22 cellular contexts compared by ENCODE assay signal in the genomic region with DNA sequence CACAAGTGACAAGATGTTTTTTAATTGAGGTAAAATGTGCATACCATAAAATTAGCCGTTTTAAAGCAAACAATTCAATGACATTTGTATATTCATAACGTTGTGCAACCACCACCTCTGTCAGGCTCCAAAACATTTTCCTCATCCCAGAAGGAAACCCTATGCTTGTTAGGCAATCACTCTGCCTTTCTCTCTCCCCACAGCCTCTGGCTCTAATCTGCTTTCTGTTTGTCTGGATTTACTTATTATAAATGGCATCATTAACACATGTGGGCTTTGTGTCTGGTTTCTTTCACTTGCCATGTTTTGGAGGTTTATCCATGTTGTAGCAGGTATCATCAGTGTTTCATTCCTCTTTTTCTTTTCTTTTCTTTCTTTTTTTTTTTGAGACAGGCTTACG. TPM values are rescaled to one million over a fixed set of nuclear protein-coding genes. Genes with fewer than 3 reads are reported as not detected.
A peak's percentile ranks its signal among the peaks of the same experiment; 100 is the strongest.
DNase-seq lines count a peak whose midpoint lies in the region; ATAC-seq, FAIRE-seq and TF ChIP-seq lines count a peak whose summit lies in the region.
"Had no signal": no experiment of that assay in that cellular context is flagged by ENCODE, and none has a peak within 500 bp of the region (broad histone marks: within the 10 kb centered on the region; RNA-seq: fewer than 3 reads in every experiment).

No MANE protein-coding gene starts in this region.

- peaks cover 26% of the 10 kb centered on the region for H3K4me1 Mint-ChIP-seq in type B pancreatic cell (ENCODE audit: unreplicated experiment)
- peaks cover 31% of the 10 kb centered on the region for H3K4me1 Mint-ChIP-seq in T-helper 17 cell

- H3K27ac Mint-ChIP-seq in type B pancreatic cell, result peak overlapping the region; percentile 15
- no peak overlapping the region for H3K27ac Mint-ChIP-seq in T-helper 17 cell
- H3K27ac Mint-ChIP-seq: stimulated activated naive CD8-positive, alpha-beta T cell treated with anti-CD3 and anti-CD28 coated beads, Interleukin-15, amount 100 ng/mL, for 72 hours had no signal

- no peak for TF ChIP-seq CTCF in HepG2 (CRISPR knock-in tag; IDR thresholded peaks at IDR 0.05)
- TF ChIP-seq CTCF in right lobe of liver (IDR thresholded peaks at IDR 0.05), result no peak
- no peak for TF ChIP-seq CTCF in mammary epithelial cell (conservative IDR thresholded peaks at IDR 0.05 in 1 of 2, IDR thresholded peaks at IDR 0.05 in 1 of 2; ENCODE audit: extremely low read depth in 1 of 2, insufficient read depth in 1 of 2, low read depth in 1 of 2, low read length in 2 of 2)
- TF ChIP-seq CTCF in type B pancreatic cell (conservative IDR thresholded peaks at IDR 0.05), result no peak
- no peak for TF ChIP-seq CTCF in thyroid gland (IDR thresholded peaks at IDR 0.05)

- no peaks in the 10 kb centered on the region for H3K79me2 ChIP-seq in HepG2 (ENCODE audit: insufficient read depth, low read length)
- H3K79me2 ChIP-seq in mammary epithelial cell (ENCODE audit: insufficient read depth, low read length), result no peaks in the 10 kb centered on the region

- DNase-seq in HepG2 (ENCODE audit: low spot score), result no peak
- no peak for DNase-seq in right lobe of liver
- DNase-seq in mammary epithelial cell, result peak; percentile 23
- peak; percentile 81 for DNase-seq in fibroblast of peridontal ligament (ENCODE audit: extremely low read depth)
- DNase-seq in type B pancreatic cell (ENCODE audit: extremely low spot score, unreplicated experiment), result no peak
- DNase-seq in T-helper 17 cell, result no peak
- no peak for DNase-seq in thyroid gland
- no peak for DNase-seq in DMS153 treated with DMSO at 0.1 percent for 48 hours (lab: John Stamatoyannopoulos, UW; ENCODE audit: unreplicated experiment)
- DNase-seq: activated CD4-positive, CD25-positive, alpha-beta regulatory T cell treated with anti-CD3 and anti-CD28 coated beads, Interleukin-2, amount 50 U/mL, for 72 hours; adrenal gland; effector CD4-positive, alpha-beta T cell; left ventricle myocardium superior; NCI-H1105 treated with DMSO at 0.1 percent for 48 hours; NCI-H2171 treated with DMSO at 0.1 percent for 48 hours; NCI-H82; occipital lobe; SJCRH30; stimulated activated naive CD8-positive, alpha-beta T cell treated with anti-CD3 and anti-CD28 coated beads, Interleukin-15, amount 100 ng/mL, for 72 hours; upper lobe of right lung had no signal

- ATAC-seq in HepG2 (no peak), right lobe of liver (no peak), T-helper 17 cell (no peak)
- ATAC-seq: HCT116; left ventricle myocardium superior; sciatic nerve; stimulated activated naive CD8-positive, alpha-beta T cell treated with anti-CD3 and anti-CD28 coated beads, Interleukin-15, amount 100 ng/mL, for 72 hours; upper lobe of right lung had no signal

- no peaks in the 10 kb centered on the region for H3K9me3 Mint-ChIP-seq in type B pancreatic cell
- H3K9me3 Mint-ChIP-seq: central memory CD8-positive, alpha-beta T cell; stimulated activated naive CD8-positive, alpha-beta T cell treated with anti-CD3 and anti-CD28 coated beads, Interleukin-15, amount 100 ng/mL, for 72 hours had no signal

- H3K27ac ChIP-seq in HepG2 (ENCODE audit: extremely low read length, insufficient read depth, low read length) (no peak overlapping the region), right lobe of liver (no peak overlapping the region), mammary epithelial cell (ENCODE audit: insufficient read depth, low read depth, low read length) (no peak overlapping the region), thyroid gland (no peak overlapping the region)
- H3K27ac ChIP-seq: SJCRH30, upper lobe of right lung had no signal

- H3K4me1 ChIP-seq in HepG2 (ENCODE audit: insufficient read depth, low read length), result peaks cover 15% of the 10 kb centered on the region
- peaks cover 0 to 5% (median 0%) of the 10 kb centered on the region in 4 donors for H3K4me1 ChIP-seq in right lobe of liver
- peaks cover 34% of the 10 kb centered on the region for H3K4me1 ChIP-seq in mammary epithelial cell (ENCODE audit: insufficient read depth, low read length)
- peaks cover 8 to 16% of the 10 kb centered on the region in 2 donors for H3K4me1 ChIP-seq in thyroid gland

- TF ChIP-seq POLR2A in HepG2 (IDR thresholded peaks at IDR 0.05; ENCODE audit: insufficient read depth in 1 of 2, low read depth in 2 of 2, low read length in 2 of 2) (no peak), right lobe of liver (IDR thresholded peaks at IDR 0.05) (no peak), thyroid gland (IDR thresholded peaks at IDR 0.05) (no peak)

- dilution Hi-C loops in mammary epithelial cell (cut with HindIII; ENCODE audit: low sequenced_read_pairs), result no loop called here

- no peaks in the 10 kb centered on the region for H4K20me1 ChIP-seq in HepG2 (ENCODE audit: insufficient read depth, low read length)
- H4K20me1 ChIP-seq in mammary epithelial cell (ENCODE audit: insufficient read depth, low read length), result no peaks in the 10 kb centered on the region

- no peak overlapping the region for H3K9ac ChIP-seq in HepG2 (ENCODE audit: insufficient read depth, low read depth, low read length)
- no peak overlapping the region for H3K9ac ChIP-seq in mammary epithelial cell (ENCODE audit: insufficient read depth, low read length)

- H2AFZ ChIP-seq in HepG2 (ENCODE audit: low read length), result no peak overlapping the region
- H2AFZ ChIP-seq in mammary epithelial cell (ENCODE audit: low read depth, low read length), result no peak overlapping the region

- in situ Hi-C loops in HepG2 (cut with HindIII; ENCODE audit: extremely low pct_ligation_motif_present, low pct_unique_long_range_greater_than_20kb), result no loop called here
- in situ Hi-C loops in mammary epithelial cell (cut with MboI; ENCODE audit: low sequenced_read_pairs in 2 of 2), result no loop called here

- H3K27me3 ChIP-seq in HepG2 (ENCODE audit: control insufficient read depth in 1 of 2, insufficient read depth in 2 of 2, low read length in 2 of 2), result peaks cover 11 to 60% of the 10 kb centered on the region in 2 experiments
- no peaks in the 10 kb centered on the region for H3K27me3 ChIP-seq in right lobe of liver
- no peaks in the 10 kb centered on the region for H3K27me3 ChIP-seq in mammary epithelial cell (ENCODE audit: insufficient read depth, low read length)
- no peaks in the 10 kb centered on the region for H3K27me3 ChIP-seq in thyroid gland
- H3K27me3 ChIP-seq: SJCRH30 had no signal

- H3K4me3 ChIP-seq in HepG2 (replicated peaks in 1 of 3; ENCODE audit: insufficient read depth in 1 of 3, low read depth in 2 of 3, low read length in 3 of 3) (no peak overlapping the region), right lobe of liver (no peak overlapping the region), mammary epithelial cell (replicated peaks in 1 of 3; ENCODE audit: insufficient read depth in 1 of 3, low read depth in 2 of 3, low read length in 3 of 3) (no peak overlapping the region), thyroid gland (replicated peaks in 1 of 3) (no peak overlapping the region)
- H3K4me3 ChIP-seq: adrenal gland, upper lobe of right lung had no signal

- H3K9me3 ChIP-seq in HepG2 (ENCODE audit: low read length) (no peaks in the 10 kb centered on the region), right lobe of liver (no peaks in the 10 kb centered on the region), mammary epithelial cell (replicated peaks; ENCODE audit: insufficient read depth, low read length) (no peaks in the 10 kb centered on the region), T-helper 17 cell (ENCODE audit: control insufficient read depth, low read length, poor library complexity, severe bottlenecking) (no peaks in the 10 kb centered on the region), thyroid gland (no peaks in the 10 kb centered on the region)
- H3K9me3 ChIP-seq: adrenal gland, SJCRH30, upper lobe of right lung had no signal

- H3K4me3 Mint-ChIP-seq in type B pancreatic cell (peak overlapping the region; percentile 35), T-helper 17 cell (no peak overlapping the region)

- 26% methylated on average over 3 of the region's 3 CpGs for WGBS in HepG2 (ENCODE audit: low lambda C conversion rate)
- 13% methylated on average over 2 of the region's 3 CpGs for WGBS in right lobe of liver (ENCODE audit: insufficient coverage, low coverage, low lambda C conversion rate, missing lambda C conversion rate)
- WGBS in mammary epithelial cell (ENCODE audit: low coverage, missing lambda C conversion rate), result 27% methylated on average over 3 of the region's 3 CpGs
- WGBS in thyroid gland, 2 donors, result 72 to 75% methylated on average over 3 of the region's 3 CpGs

- intact Hi-C loops in HepG2 (cut with micrococcal nuclease; ENCODE audit: unreplicated experiment), result no loop called here
- intact Hi-C loops in right lobe of liver (cut with DNase I), result no loop called here
- intact Hi-C loops in mammary epithelial cell (cut with micrococcal nuclease), result no loop called here
- intact Hi-C loops in thyroid gland (cut with DNase I), result no loop called here

- FAIRE-seq in HepG2 (lab: Jason Lieb, UNC), result no peak

- TF ChIP-seq RAD21 in HepG2 (CRISPR knock-in tag; IDR thresholded peaks at IDR 0.05), result no peak

- H3K4me2 ChIP-seq in HepG2 (ENCODE audit: low read depth, low read length) (no peak overlapping the region), mammary epithelial cell (ENCODE audit: insufficient read depth, low read depth, low read length) (no peak overlapping the region)

- H3K27me3 Mint-ChIP-seq in type B pancreatic cell (peaks cover 17% of the 10 kb centered on the region), T-helper 17 cell (no peaks in the 10 kb centered on the region)
- H3K27me3 Mint-ChIP-seq: central memory CD8-positive, alpha-beta T cell; stimulated activated naive CD8-positive, alpha-beta T cell treated with anti-CD3 and anti-CD28 coated beads, Interleukin-15, amount 100 ng/mL, for 72 hours had no signal

- H3K36me3 Mint-ChIP-seq in type B pancreatic cell (no peaks in the 10 kb centered on the region), T-helper 17 cell (ENCODE audit: low read depth) (no peaks in the 10 kb centered on the region)

- POLR2A ChIA-PET in HepG2 (lab: Yijun Ruan, JAX), result no interaction called here

- BruUV-seq in HepG2 (replicated peaks; lab: Mats Ljungman, UMichigan) (no TSS peak), mammary epithelial cell (replicated peaks; lab: Mats Ljungman, UMichigan) (no TSS peak)

- H3K36me3 ChIP-seq in HepG2 (replicated peaks in 1 of 2; ENCODE audit: control insufficient read depth in 1 of 2, insufficient read depth in 2 of 2, low read length in 2 of 2), result no peaks in the 10 kb centered on the region
- H3K36me3 ChIP-seq in right lobe of liver, result no peaks in the 10 kb centered on the region
- H3K36me3 ChIP-seq in mammary epithelial cell (ENCODE audit: insufficient read depth, low read length), result no peaks in the 10 kb centered on the region
- no peaks in the 10 kb centered on the region for H3K36me3 ChIP-seq in thyroid gland
- H3K36me3 ChIP-seq: adrenal gland, upper lobe of right lung had no signal

- TF ChIP-seq EP300 in HepG2 (IDR thresholded peaks at IDR 0.05; ENCODE audit: low read depth in 2 of 2, low read length in 2 of 2), result no peak
- no peak for TF ChIP-seq EP300 in HepG2 (CRISPR knock-in tag; IDR thresholded peaks at IDR 0.05; ENCODE audit: borderline replicate concordance)

- CTCF ChIA-PET in HepG2 (lab: Yijun Ruan, JAX; ENCODE audit: low intra/inter-chr PET ratio, low total read pairs), result no interaction called here
- CTCF ChIA-PET in mammary epithelial cell (lab: Charles Lee; ENCODE audit: low non-redundant PET), result no interaction called here

RNA-seq across cellular contexts. Expression of a gene that starts 1.4 kb away (rescaled TPM):
- total RNA-seq in HepG2 (2016; rRNA removed; fragmentation: Illumina TruSeq; extraction: Trizol) (not detected in 2 replicates), right lobe of liver (under 1 TPM; 0.05 to 0.33 (median 0.06) TPM), mammary epithelial cell (1 to 10 TPM in 1 of 2 donors, under 1 TPM in 1; 0.67 to 2.2 TPM), type B pancreatic cell (ENCODE audit: low replicate concordance) (6.6 and 11.2 TPM in 2 replicates), T-helper 17 cell (1 to 10 TPM; 8.5 to 9.0 TPM), thyroid gland (1 to 10 TPM; 3.9 to 6.4 (median 5.6) TPM)
- not detected in 2 replicates for total RNA-seq in HepG2 (2016; cell fraction: cytosol; rRNA removed; fragmentation: Illumina TruSeq; extraction: Trizol; ENCODE audit: low read depth)
- total RNA-seq in HepG2 (2016; cell fraction: insoluble cytoplasmic fraction; rRNA removed; fragmentation: Illumina TruSeq; extraction: Trizol), result 0.02 TPM in 1 of 2 replicates, not detected in the other
- 0.03 TPM in 1 of 2 replicates, not detected in the other for total RNA-seq in HepG2 (2016; cell fraction: membrane; rRNA removed; fragmentation: Illumina TruSeq; extraction: Trizol)
- not detected in 2 replicates for total RNA-seq in HepG2 (2016; cell fraction: nucleus; rRNA removed; fragmentation: Illumina TruSeq; extraction: Trizol)
- polyA plus RNA-seq in HepG2 (2011; rRNA removed) (0.13 and 0.17 TPM in 2 replicates), mammary epithelial cell (0.46 TPM)
- 0.10 and 0.12 TPM in 2 replicates for polyA plus RNA-seq in HepG2 (2011; cell fraction: cytosol; rRNA removed)
- polyA plus RNA-seq in HepG2 (2011; cell fraction: nucleus; rRNA removed), result 0.42 and 0.43 TPM in 2 replicates
- 0.05 and 0.11 TPM in 2 replicates for polyA plus RNA-seq in HepG2 (2012)
- not detected in 2 replicates for polyA plus RNA-seq in HepG2 (2016; cell fraction: cytosol; fragmentation: Illumina TruSeq; extraction: Trizol; ENCODE audit: low read depth)
- not detected in 2 replicates for polyA plus RNA-seq in HepG2 (2016; cell fraction: insoluble cytoplasmic fraction; fragmentation: Illumina TruSeq; extraction: Trizol; ENCODE audit: low read depth)
- polyA plus RNA-seq in HepG2 (2016; cell fraction: membrane; fragmentation: Illumina TruSeq; extraction: Trizol; ENCODE audit: low read depth), result not detected in 2 replicates
- not detected in 2 replicates for polyA plus RNA-seq in HepG2 (2016; cell fraction: nucleus; fragmentation: Illumina TruSeq; extraction: Trizol; ENCODE audit: insufficient read depth, low read depth)
- 0.54 and 1.4 TPM in 2 replicates for polyA minus RNA-seq in HepG2 (2011; rRNA and poly(A)+ RNA removed; ENCODE audit: low replicate concordance)
- 0.20 TPM in 1 of 2 replicates, not detected in the other for polyA minus RNA-seq in HepG2 (2011; cell fraction: cytosol; rRNA and poly(A)+ RNA removed)
- 0.26 and 0.62 TPM in 2 replicates for polyA minus RNA-seq in HepG2 (2011; cell fraction: nucleus; rRNA and poly(A)+ RNA removed)
- not detected for polyA minus RNA-seq in mammary epithelial cell

RNA-seq across cellular contexts. Expression of a gene that starts 18.9 kb away (rescaled TPM):
- total RNA-seq in HepG2 (2016; rRNA removed; fragmentation: Illumina TruSeq; extraction: Trizol) (17.0 and 20.4 TPM in 2 replicates), right lobe of liver (10 to 100 TPM; 14.4 to 23.5 (median 20.9) TPM), mammary epithelial cell (10 to 100 TPM; 15.3 to 23.8 TPM), type B pancreatic cell (ENCODE audit: low replicate concordance) (41.8 and 52.1 TPM in 2 replicates), T-helper 17 cell (10 to 100 TPM; 14.7 to 15.3 TPM), thyroid gland (10 to 100 TPM; 32.9 to 49.3 (median 48.2) TPM)
- 16.0 and 16.6 TPM in 2 replicates for total RNA-seq in HepG2 (2016; cell fraction: cytosol; rRNA removed; fragmentation: Illumina TruSeq; extraction: Trizol; ENCODE audit: low read depth)
- 15.7 and 18.0 TPM in 2 replicates for total RNA-seq in HepG2 (2016; cell fraction: insoluble cytoplasmic fraction; rRNA removed; fragmentation: Illumina TruSeq; extraction: Trizol)
- total RNA-seq in HepG2 (2016; cell fraction: membrane; rRNA removed; fragmentation: Illumina TruSeq; extraction: Trizol), result 32.2 and 33.7 TPM in 2 replicates
- 12.1 and 14.2 TPM in 2 replicates for total RNA-seq in HepG2 (2016; cell fraction: nucleus; rRNA removed; fragmentation: Illumina TruSeq; extraction: Trizol)
- polyA plus RNA-seq in HepG2 (2011; rRNA removed) (18.6 and 22.3 TPM in 2 replicates), mammary epithelial cell (17.1 TPM)
- polyA plus RNA-seq in HepG2 (2011; cell fraction: cytosol; rRNA removed), result 18.4 and 22.2 TPM in 2 replicates
- polyA plus RNA-seq in HepG2 (2011; cell fraction: nucleus; rRNA removed), result 33.6 and 34.2 TPM in 2 replicates
- 12.9 and 13.4 TPM in 2 replicates for polyA plus RNA-seq in HepG2 (2012)
- 23.3 and 26.2 TPM in 2 replicates for polyA plus RNA-seq in HepG2 (2016; cell fraction: cytosol; fragmentation: Illumina TruSeq; extraction: Trizol; ENCODE audit: low read depth)
- polyA plus RNA-seq in HepG2 (2016; cell fraction: insoluble cytoplasmic fraction; fragmentation: Illumina TruSeq; extraction: Trizol; ENCODE audit: low read depth), result 18.6 and 21.5 TPM in 2 replicates
- polyA plus RNA-seq in HepG2 (2016; cell fraction: membrane; fragmentation: Illumina TruSeq; extraction: Trizol; ENCODE audit: low read depth), result 30.9 and 32.3 TPM in 2 replicates
- 26.3 TPM in 2 replicates for polyA plus RNA-seq in HepG2 (2016; cell fraction: nucleus; fragmentation: Illumina TruSeq; extraction: Trizol; ENCODE audit: insufficient read depth, low read depth)
- polyA minus RNA-seq in HepG2 (2011; rRNA and poly(A)+ RNA removed; ENCODE audit: low replicate concordance), result 27.9 and 70.3 TPM in 2 replicates
- polyA minus RNA-seq in HepG2 (2011; cell fraction: cytosol; rRNA and poly(A)+ RNA removed), result 6.7 and 11.7 TPM in 2 replicates
- polyA minus RNA-seq in HepG2 (2011; cell fraction: nucleus; rRNA and poly(A)+ RNA removed), result 15.2 and 20.8 TPM in 2 replicates
- polyA minus RNA-seq in mammary epithelial cell, result 22.2 TPM

RNA-seq across cellular contexts. Expression of a gene that starts 41.8 kb away (rescaled TPM):
- total RNA-seq in HepG2 (2016; rRNA removed; fragmentation: Illumina TruSeq; extraction: Trizol) (96.1 and 113 TPM in 2 replicates), right lobe of liver (100 to 1,000 TPM in 2 of 6 experiments, 10 to 100 TPM in 4; 35.5 to 174 (median 43.9) TPM), mammary epithelial cell (100 to 1,000 TPM in 1 of 2 donors, 10 to 100 TPM in 1; 72.8 to 152 TPM), type B pancreatic cell (ENCODE audit: low replicate concordance) (136 and 161 TPM in 2 replicates), T-helper 17 cell (10 to 100 TPM; 62.2 to 62.4 TPM), thyroid gland (100 to 1,000 TPM; 109 to 257 (median 177) TPM)
- 68.1 and 88.8 TPM in 2 replicates for total RNA-seq in HepG2 (2016; cell fraction: cytosol; rRNA removed; fragmentation: Illumina TruSeq; extraction: Trizol; ENCODE audit: low read depth)
- total RNA-seq in HepG2 (2016; cell fraction: insoluble cytoplasmic fraction; rRNA removed; fragmentation: Illumina TruSeq; extraction: Trizol), result 97.1 and 114 TPM in 2 replicates
- 84.9 and 113 TPM in 2 replicates for total RNA-seq in HepG2 (2016; cell fraction: membrane; rRNA removed; fragmentation: Illumina TruSeq; extraction: Trizol)
- total RNA-seq in HepG2 (2016; cell fraction: nucleus; rRNA removed; fragmentation: Illumina TruSeq; extraction: Trizol), result 34.2 and 43.0 TPM in 2 replicates
- polyA plus RNA-seq in HepG2 (2011; rRNA removed) (56.2 and 60.8 TPM in 2 replicates), mammary epithelial cell (213 TPM)
- polyA plus RNA-seq in HepG2 (2011; cell fraction: cytosol; rRNA removed), result 78.2 and 86.1 TPM in 2 replicates
- 29.3 and 29.5 TPM in 2 replicates for polyA plus RNA-seq in HepG2 (2011; cell fraction: nucleus; rRNA removed)
- 75.3 and 78.7 TPM in 2 replicates for polyA plus RNA-seq in HepG2 (2012)
- polyA plus RNA-seq in HepG2 (2016; cell fraction: cytosol; fragmentation: Illumina TruSeq; extraction: Trizol; ENCODE audit: low read depth), result 93.8 and 147 TPM in 2 replicates
- 159 and 169 TPM in 2 replicates for polyA plus RNA-seq in HepG2 (2016; cell fraction: insoluble cytoplasmic fraction; fragmentation: Illumina TruSeq; extraction: Trizol; ENCODE audit: low read depth)
- 102 and 133 TPM in 2 replicates for polyA plus RNA-seq in HepG2 (2016; cell fraction: membrane; fragmentation: Illumina TruSeq; extraction: Trizol; ENCODE audit: low read depth)
- polyA plus RNA-seq in HepG2 (2016; cell fraction: nucleus; fragmentation: Illumina TruSeq; extraction: Trizol; ENCODE audit: insufficient read depth, low read depth), result 79.3 and 81.0 TPM in 2 replicates
- polyA minus RNA-seq in HepG2 (2011; rRNA and poly(A)+ RNA removed; ENCODE audit: low replicate concordance), result 38.1 and 80.1 TPM in 2 replicates
- 25.2 and 34.9 TPM in 2 replicates for polyA minus RNA-seq in HepG2 (2011; cell fraction: cytosol; rRNA and poly(A)+ RNA removed)
- 28.8 and 31.7 TPM in 2 replicates for polyA minus RNA-seq in HepG2 (2011; cell fraction: nucleus; rRNA and poly(A)+ RNA removed)
- polyA minus RNA-seq in mammary epithelial cell, result 91.2 TPM

Comparison
In these comparisons a context has a peak if more than half of its experiments do, and no peak if none do; other contexts are left out.
1. DNase-seq: peak in mammary epithelial cell (single experiment) and fibroblast of peridontal ligament (single experiment); none in HepG2 (single experiment), right lobe of liver (0 of 3), type B pancreatic cell (single experiment), T-helper 17 cell (0 of 3), thyroid gland (0 of 2) and DMS153 treated with DMSO at 0.1 percent for 48 hours (single experiment).